Comparison of ENCODE assay signal across 21 cellular contexts in the genomic region with DNA sequence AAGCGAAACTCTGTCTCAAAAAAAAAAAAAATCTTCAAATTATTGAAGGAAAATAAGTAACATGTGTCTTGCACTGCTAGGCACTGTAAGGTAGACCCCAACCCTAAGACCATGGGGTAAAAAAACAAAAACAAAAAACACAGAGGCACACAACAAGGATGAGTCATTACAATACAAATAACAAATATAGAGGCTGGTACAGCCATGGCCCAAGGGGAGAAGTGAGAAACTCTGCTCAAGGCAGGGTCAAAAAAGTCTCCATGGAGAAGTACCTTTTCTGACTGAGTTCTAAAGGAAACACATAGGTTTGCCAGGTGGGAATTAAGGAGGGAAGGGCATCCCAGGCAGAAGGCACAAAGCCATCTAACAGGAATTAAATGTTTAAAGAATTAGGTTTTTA. TPM values are rescaled to one million over a fixed set of nuclear protein-coding genes. Genes with fewer than 3 reads are reported as not detected.
DNase-seq lines count a peak whose midpoint lies in the region; ATAC-seq and TF ChIP-seq lines count a peak whose summit lies in the region.
"Had no signal": no experiment of that assay in that cellular context is flagged by ENCODE, and none has a peak within 500 bp of the region (broad histone marks: within the 10 kb centered on the region; RNA-seq: fewer than 3 reads in every experiment).

No MANE protein-coding gene starts in this region.

- POLR2A ChIA-PET in CD4-positive, alpha-beta T cell (lab: Charles Lee) = no interaction called here

- H3K27ac Mint-ChIP-seq in T-helper 1 cell treated with Interleukin-12 subunit alpha and Interleukin-12 subunit beta and Interleukin-4 antibody, amounts not matched to agents 30 μg/mL and 1 μg/mL, for 36 hours = peak overlapping the region; percentile 75
- H3K27ac Mint-ChIP-seq in CD4-positive, alpha-beta T cell = peak overlapping the region; percentile 59
- H3K27ac Mint-ChIP-seq in immature natural killer cell = peak overlapping the region; percentile 19 to 83 (median 45)

- no peak for TF ChIP-seq CTCF in CD4-positive, alpha-beta T cell (IDR thresholded peaks at IDR 0.05)
- TF ChIP-seq CTCF in breast epithelium (IDR thresholded peaks at IDR 0.05) = no peak

- no peaks in the 10 kb centered on the region for H3K9me3 ChIP-seq in CD4-positive, alpha-beta T cell (ENCODE audit: control insufficient read depth, low read length)
- H3K9me3 ChIP-seq in breast epithelium = no peaks in the 10 kb centered on the region
- H3K9me3 ChIP-seq: BLaER1, body of pancreas, colonic mucosa, thyroid gland had no signal

- no peaks in the 10 kb centered on the region for H3K9me3 Mint-ChIP-seq in T-helper 1 cell treated with Interleukin-12 subunit alpha and Interleukin-12 subunit beta and Interleukin-4 antibody, amounts not matched to agents 30 μg/mL and 1 μg/mL, for 36 hours
- H3K9me3 Mint-ChIP-seq in CD4-positive, alpha-beta T cell = no peaks in the 10 kb centered on the region
- no peaks in the 10 kb centered on the region for H3K9me3 Mint-ChIP-seq in immature natural killer cell

- no peak overlapping the region for H3K4me3 ChIP-seq in breast epithelium
- H3K4me3 ChIP-seq: BLaER1, body of pancreas, colonic mucosa, thyroid gland had no signal

- H3K36me3 ChIP-seq in breast epithelium = peaks cover 7% of the 10 kb centered on the region

- no peaks in the 10 kb centered on the region for H3K4me1 ChIP-seq in breast epithelium
- H3K4me1 ChIP-seq: BLaER1, body of pancreas, colonic mucosa, thyroid gland had no signal

- H3K27me3 ChIP-seq in CD4-positive, alpha-beta T cell (ENCODE audit: control insufficient read depth, insufficient read depth, low read length) = no peaks in the 10 kb centered on the region
- no peaks in the 10 kb centered on the region for H3K27me3 ChIP-seq in breast epithelium
- H3K27me3 ChIP-seq: BLaER1, body of pancreas, colonic mucosa, thyroid gland had no signal

- H3K4me3 Mint-ChIP-seq in T-helper 1 cell treated with Interleukin-12 subunit alpha and Interleukin-12 subunit beta and Interleukin-4 antibody, amounts not matched to agents 30 μg/mL and 1 μg/mL, for 36 hours = no peak overlapping the region
- H3K4me3 Mint-ChIP-seq in CD4-positive, alpha-beta T cell = no peak overlapping the region
- H3K4me3 Mint-ChIP-seq in immature natural killer cell = no peak overlapping the region

- no peak for ATAC-seq in CD4-positive, alpha-beta T cell (ENCODE audit: poor library complexity)
- ATAC-seq in HG03565 (IDR thresholded peaks at IDR 0.05; ENCODE audit: unreplicated experiment) (peak; percentile 51), GM21528 (IDR thresholded peaks at IDR 0.05; ENCODE audit: low FRiP score, unreplicated experiment) (no peak), HG02970 (IDR thresholded peaks at IDR 0.05; ENCODE audit: low FRiP score, unreplicated experiment) (no peak)
- ATAC-seq: body of pancreas had no signal

- no peak for TF ChIP-seq POLR2A in breast epithelium (IDR thresholded peaks at IDR 0.05)

- H3K36me3 Mint-ChIP-seq in T-helper 1 cell treated with Interleukin-12 subunit alpha and Interleukin-12 subunit beta and Interleukin-4 antibody, amounts not matched to agents 30 μg/mL and 1 μg/mL, for 36 hours (ENCODE audit: low read depth) = peaks cover 57% of the 10 kb centered on the region
- peaks cover 82% of the 10 kb centered on the region for H3K36me3 Mint-ChIP-seq in CD4-positive, alpha-beta T cell (ENCODE audit: low read depth)
- peaks cover 8 to 46% (median 34%) of the 10 kb centered on the region in 3 donors for H3K36me3 Mint-ChIP-seq in immature natural killer cell

- no peaks in the 10 kb centered on the region for H3K27me3 Mint-ChIP-seq in T-helper 1 cell treated with Interleukin-12 subunit alpha and Interleukin-12 subunit beta and Interleukin-4 antibody, amounts not matched to agents 30 μg/mL and 1 μg/mL, for 36 hours (ENCODE audit: low read depth)
- no peaks in the 10 kb centered on the region for H3K27me3 Mint-ChIP-seq in CD4-positive, alpha-beta T cell
- H3K27me3 Mint-ChIP-seq in immature natural killer cell (ENCODE audit: low read depth in 3 of 3) = no peaks in the 10 kb centered on the region

- intact Hi-C loops in CD4-positive, alpha-beta T cell (cut with DNase I, micrococcal nuclease) = no loop called here
- intact Hi-C loops in breast epithelium (cut with DNase I; ENCODE audit: low total_unique reads) = no loop called here

- no peak overlapping the region for H3K27ac ChIP-seq in CD4-positive, alpha-beta T cell (ENCODE audit: low read depth, low read length)
- no peak overlapping the region for H3K27ac ChIP-seq in breast epithelium
- H3K27ac ChIP-seq: 22Rv1, BLaER1, body of pancreas, colonic mucosa, RWPE1, thyroid gland had no signal

- CTCF ChIA-PET in CD4-positive, alpha-beta T cell (lab: Charles Lee) = no interaction called here

- H3K4me1 Mint-ChIP-seq in T-helper 1 cell treated with Interleukin-12 subunit alpha and Interleukin-12 subunit beta and Interleukin-4 antibody, amounts not matched to agents 30 μg/mL and 1 μg/mL, for 36 hours (ENCODE audit: low read depth) = peaks cover 13% of the 10 kb centered on the region
- peaks cover 5% of the 10 kb centered on the region for H3K4me1 Mint-ChIP-seq in CD4-positive, alpha-beta T cell (ENCODE audit: low read depth)
- H3K4me1 Mint-ChIP-seq in immature natural killer cell = peaks cover 2 to 42% of the 10 kb centered on the region in 2 donors

- no peak for DNase-seq in T-helper 1 cell
- DNase-seq in CD4-positive, alpha-beta T cell = no peak
- DNase-seq in immature natural killer cell = no peak
- DNase-seq in breast epithelium (ENCODE audit: low spot score in 2 of 2) = no peak
- DNase-seq: body of pancreas; colonic mucosa; GF-D8; HCEC 1CT; hippocampal formation; KG1; kidney; NCI-H510A treated with DMSO at 0.1 percent for 48 hours; stimulated activated CD4-positive, alpha-beta T cell treated with anti-CD3 and anti-CD28 coated beads, Interleukin-12 subunit alpha, Interleukin-12 subunit beta, amount 100 ng/mL, for 4 hours; thyroid gland had no signal

RNA-seq across cellular contexts. Expression of a gene that starts 54.5 kb away (rescaled TPM):
- 10 to 100 TPM; 79.7 to 80.4 TPM for total RNA-seq in CD4-positive, alpha-beta T cell
- polyA plus RNA-seq in immature natural killer cell = 10 to 100 TPM; 31.8 to 84.5 (median 45.7) TPM
- total RNA-seq in breast epithelium = 100 to 1,000 TPM in 2 of 3 donors, 10 to 100 TPM in 1; 79.8 to 145 (median 125) TPM
